ENCODE assay signal across 8 cellular contexts in the genomic region with DNA sequence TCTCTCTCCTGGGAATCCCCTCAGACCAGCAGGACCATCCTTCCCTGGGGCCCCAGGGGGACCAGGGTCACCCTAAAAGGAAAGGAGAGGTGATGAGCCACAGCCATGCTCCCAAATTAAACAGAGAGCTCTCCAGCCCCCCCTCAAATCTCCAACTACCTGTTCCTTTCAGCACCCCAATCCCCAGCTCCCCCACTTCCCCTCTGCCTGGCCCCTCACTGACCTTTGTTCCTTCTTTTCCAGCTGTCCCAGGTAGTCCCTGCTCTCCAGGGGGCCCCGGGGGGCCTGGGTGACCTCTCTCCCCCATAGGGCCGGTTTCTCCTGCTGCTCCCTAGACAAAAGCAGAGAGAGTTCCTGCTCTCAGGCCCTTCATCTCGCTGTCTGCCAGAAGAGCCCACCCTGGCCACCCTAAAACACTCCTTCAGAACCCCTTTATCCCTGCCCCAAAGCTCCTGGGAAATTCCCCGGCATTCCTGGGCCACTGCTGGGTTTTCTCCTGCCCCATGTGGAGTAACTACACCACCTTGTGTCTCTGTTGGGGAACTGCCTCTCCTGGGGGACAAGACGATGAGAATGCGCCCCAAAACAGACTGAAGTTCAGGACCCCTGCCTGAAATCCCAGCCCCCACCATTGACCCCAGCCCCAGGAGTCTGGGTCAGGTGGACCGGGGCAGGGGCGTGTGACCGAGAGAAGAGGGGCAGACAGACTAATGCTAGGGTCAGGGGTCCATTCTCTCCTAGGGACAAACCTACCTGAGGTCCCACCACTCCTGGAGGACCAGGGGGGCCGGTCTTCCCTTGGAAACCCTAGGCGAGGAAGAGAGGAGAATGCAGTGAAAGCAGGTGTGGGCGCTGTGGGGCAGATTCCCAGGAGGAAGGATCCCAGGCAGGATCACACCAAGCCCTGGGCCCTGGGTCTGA. TPM values are rescaled to one million over a fixed set of nuclear protein-coding genes. Genes with fewer than 3 reads are reported as not detected.
DNase-seq lines count a peak whose midpoint lies in the region; ATAC-seq, FAIRE-seq and TF ChIP-seq lines count a peak whose summit lies in the region.

No MANE protein-coding gene starts in this region.

- H3K27ac ChIP-seq in keratinocyte (ENCODE audit: control insufficient read depth, insufficient read depth, low read length) (no peak overlapping the region), gastrocnemius medialis (no peak overlapping the region)

- H3K27me3 ChIP-seq in keratinocyte (ENCODE audit: control insufficient read depth, extremely low read depth, insufficient read depth, low read length) (peaks cover 2% of the 10 kb centered on the region), gastrocnemius medialis (no peaks in the 10 kb centered on the region)

- no peak overlapping the region for H3K4me2 ChIP-seq in keratinocyte (ENCODE audit: control insufficient read depth, extremely low read depth, insufficient read depth, low read depth, low read length)

- no peak overlapping the region for H3K9ac ChIP-seq in keratinocyte (ENCODE audit: control insufficient read depth, extremely low read depth, insufficient read depth, low read length)

- no peaks in the 10 kb centered on the region for H4K20me1 ChIP-seq in keratinocyte (ENCODE audit: control insufficient read depth, extremely low read depth, insufficient read depth, low read length)

- dilution Hi-C loops in keratinocyte (cut with MboI; ENCODE audit: extremely low pct_ligation_motif_present, low sequenced_read_pairs) = no loop called here

- H3K4me3 ChIP-seq in AG04449 (ENCODE audit: low read depth, low read length) = no peak overlapping the region
- no peak overlapping the region for H3K4me3 ChIP-seq in WI38 (ENCODE audit: low read depth, low read length)
- no peak overlapping the region for H3K4me3 ChIP-seq in keratinocyte (ENCODE audit: control insufficient read depth in 2 of 3, extremely low read depth in 1 of 3, insufficient read depth in 2 of 3, low read depth in 1 of 3, low read length in 3 of 3)
- no peak overlapping the region for H3K4me3 ChIP-seq in gastrocnemius medialis

- H3K4me1 ChIP-seq in keratinocyte (ENCODE audit: control insufficient read depth, extremely low read depth, insufficient read depth, low read length) (no peaks in the 10 kb centered on the region), gastrocnemius medialis (no peaks in the 10 kb centered on the region)

- intact Hi-C loops in gastrocnemius medialis (cut with DNase I; ENCODE audit: low total_unique reads) = no loop called here

- H3K36me3 ChIP-seq in keratinocyte (ENCODE audit: control insufficient read depth in 2 of 2, extremely low read depth in 1 of 2, insufficient read depth in 2 of 2, low read length in 2 of 2) (no peaks in the 10 kb centered on the region), gastrocnemius medialis (no peaks in the 10 kb centered on the region)

- ATAC-seq in HG02678 (IDR thresholded peaks at IDR 0.05; ENCODE audit: unreplicated experiment) = no peak
- ATAC-seq in GM21737 (IDR thresholded peaks at IDR 0.05; ENCODE audit: unreplicated experiment) = no peak
- ATAC-seq in gastrocnemius medialis = no peak

- no peaks in the 10 kb centered on the region for H3K79me2 ChIP-seq in keratinocyte (ENCODE audit: control insufficient read depth, insufficient read depth, low read length)

- no peak for TF ChIP-seq POLR2A in H54 (IDR thresholded peaks at IDR 0.05; ENCODE audit: low read depth, low read length)
- TF ChIP-seq POLR2A in gastrocnemius medialis (IDR thresholded peaks at IDR 0.05) = no peak

- no peak overlapping the region for H2AFZ ChIP-seq in keratinocyte (ENCODE audit: control insufficient read depth, low read length)

- no peaks in the 10 kb centered on the region for H3K9me3 ChIP-seq in keratinocyte (ENCODE audit: control insufficient read depth, low read depth, low read length)
- H3K9me3 ChIP-seq in gastrocnemius medialis = no peaks in the 10 kb centered on the region

- no peaks in the 10 kb centered on the region for H3K9me1 ChIP-seq in keratinocyte (ENCODE audit: control insufficient read depth, extremely low read depth, insufficient read depth, low read length)

- in situ Hi-C loops in gastrocnemius medialis (cut with MboI; ENCODE audit: low sequenced_read_pairs in 4 of 4) = no loop called here

- POLR2A ChIA-PET in AG04449 (lab: Yijun Ruan, JAX) = no interaction called here

- FAIRE-seq in H54 (lab: Jason Lieb, UNC) = no peak
- peak; percentile 51 for FAIRE-seq in keratinocyte (lab: Jason Lieb, UNC)

- DNase-seq in AG04449 (ENCODE audit: low read depth, low spot score) (no peak), H54 (ENCODE audit: insufficient read length, low spot score) (peak; percentile 84), keratinocyte (ENCODE audit: low read depth, low spot score) (no peak), DMS153 (lab: John Stamatoyannopoulos, UW) (no peak), gastrocnemius medialis (no peak)

- CTCF ChIA-PET in AG04449 (lab: Yijun Ruan, JAX) = interaction anchor here (0.6 to 5.1 kb wide), 18 partner anchors 9 to 305 kb away, joined by 3 to 44 read pairs (median 6); a partner anchor contains a TSS

- peak; percentile 67 for TF ChIP-seq CTCF in AG04449 (IDR thresholded peaks at IDR 0.05; ENCODE audit: insufficient read depth, low read length, missing control alignments)
- TF ChIP-seq CTCF in WI38 (IDR thresholded peaks at IDR 0.05; ENCODE audit: low read depth, low read length) = peak; percentile 79
- peak; percentile 77 to 87 (median 80) for TF ChIP-seq CTCF in keratinocyte (optimal IDR thresholded peaks at IDR 0.05 in 1 of 3, IDR thresholded peaks at IDR 0.05 in 1 of 3, conservative IDR thresholded peaks at IDR 0.05 in 1 of 3; ENCODE audit: extremely low read depth in 1 of 3, insufficient read depth in 2 of 3, low read length in 3 of 3)
- peak in 2 of 5 experiments; percentile 31 to 44 for TF ChIP-seq CTCF in gastrocnemius medialis (IDR thresholded peaks at IDR 0.05 in 4 of 5, conservative IDR thresholded peaks at IDR 0.05 in 1 of 5)

RNA-seq across cellular contexts. Expression of a gene that starts 19.7 kb away (rescaled TPM):
- polyA plus RNA-seq in keratinocyte = 0.06 to 0.18 TPM (median 0.08 TPM) in 3 replicates
- 0.15 TPM for polyA plus RNA-seq in keratinocyte (2011; ENCODE audit: low read depth)
- polyA plus RNA-seq in keratinocyte (2011; cell fraction: cytosol; rRNA removed) = 0.04 and 0.05 TPM in 2 replicates
- polyA plus RNA-seq in keratinocyte (2011; cell fraction: nucleus; rRNA removed) = 0.83 and 0.93 TPM in 2 replicates
- polyA plus RNA-seq in keratinocyte (2012; ENCODE audit: low replicate concordance) = 0.09 and 0.38 TPM in 2 replicates
- 0.29 TPM in 1 of 3 replicates, not detected in the others for polyA minus RNA-seq in keratinocyte
- polyA minus RNA-seq in keratinocyte (2011; cell fraction: cytosol; rRNA and poly(A)+ RNA removed) = not detected
- 0.63 TPM in 1 of 2 replicates, not detected in the other for polyA minus RNA-seq in keratinocyte (2011; cell fraction: nucleus; rRNA and poly(A)+ RNA removed)
- total RNA-seq in gastrocnemius medialis = under 1 TPM; 0.31 to 0.92 (median 0.47) TPM

RNA-seq across cellular contexts. Expression of a gene that starts 27.9 kb away (rescaled TPM):
- polyA plus RNA-seq in keratinocyte = 23.2 to 32.4 TPM (median 25.7 TPM) in 3 replicates
- polyA plus RNA-seq in keratinocyte (2011; ENCODE audit: low read depth) = 4.9 TPM
- polyA plus RNA-seq in keratinocyte (2011; cell fraction: cytosol; rRNA removed) = 14.6 and 15.3 TPM in 2 replicates
- 62.1 and 65.8 TPM in 2 replicates for polyA plus RNA-seq in keratinocyte (2011; cell fraction: nucleus; rRNA removed)
- polyA plus RNA-seq in keratinocyte (2012; ENCODE audit: low replicate concordance) = 22.3 and 24.5 TPM in 2 replicates
- polyA minus RNA-seq in keratinocyte = 30.8 to 33.3 TPM (median 32.9 TPM) in 3 replicates
- 16.5 TPM for polyA minus RNA-seq in keratinocyte (2011; cell fraction: cytosol; rRNA and poly(A)+ RNA removed)
- polyA minus RNA-seq in keratinocyte (2011; cell fraction: nucleus; rRNA and poly(A)+ RNA removed) = 17.1 and 19.2 TPM in 2 replicates
- 10 to 100 TPM; 20.8 to 38.4 (median 24.6) TPM for total RNA-seq in gastrocnemius medialis

RNA-seq across cellular contexts. Expression of a gene that starts 28.1 kb away (rescaled TPM):
- 47.6 to 68.6 TPM (median 54.0 TPM) in 3 replicates for polyA plus RNA-seq in keratinocyte
- 23.5 TPM for polyA plus RNA-seq in keratinocyte (2011; ENCODE audit: low read depth)
- 28.0 and 32.5 TPM in 2 replicates for polyA plus RNA-seq in keratinocyte (2011; cell fraction: cytosol; rRNA removed)
- 126 and 135 TPM in 2 replicates for polyA plus RNA-seq in keratinocyte (2011; cell fraction: nucleus; rRNA removed)
- 48.9 and 98.3 TPM in 2 replicates for polyA plus RNA-seq in keratinocyte (2012; ENCODE audit: low replicate concordance)
- polyA minus RNA-seq in keratinocyte = 36.1 to 86.7 TPM (median 50.6 TPM) in 3 replicates
- 17.3 TPM for polyA minus RNA-seq in keratinocyte (2011; cell fraction: cytosol; rRNA and poly(A)+ RNA removed)
- 40.8 and 62.0 TPM in 2 replicates for polyA minus RNA-seq in keratinocyte (2011; cell fraction: nucleus; rRNA and poly(A)+ RNA removed)
- total RNA-seq in gastrocnemius medialis = 10 to 100 TPM; 21.9 to 45.4 (median 26.2) TPM

RNA-seq across cellular contexts. Expression of a gene that starts 31.9 kb away (rescaled TPM):
- polyA plus RNA-seq in keratinocyte = 18.6 to 22.1 TPM (median 20.7 TPM) in 3 replicates
- 5.3 TPM for polyA plus RNA-seq in keratinocyte (2011; ENCODE audit: low read depth)
- 13.2 and 24.1 TPM in 2 replicates for polyA plus RNA-seq in keratinocyte (2011; cell fraction: cytosol; rRNA removed)
- polyA plus RNA-seq in keratinocyte (2011; cell fraction: nucleus; rRNA removed) = 13.4 and 14.7 TPM in 2 replicates
- 13.9 and 18.3 TPM in 2 replicates for polyA plus RNA-seq in keratinocyte (2012; ENCODE audit: low replicate concordance)
- 8.5 to 13.3 TPM (median 12.3 TPM) in 3 replicates for polyA minus RNA-seq in keratinocyte
- 12.5 TPM for polyA minus RNA-seq in keratinocyte (2011; cell fraction: cytosol; rRNA and poly(A)+ RNA removed)
- polyA minus RNA-seq in keratinocyte (2011; cell fraction: nucleus; rRNA and poly(A)+ RNA removed) = 2.0 and 3.7 TPM in 2 replicates
- 10 to 100 TPM in 3 of 4 donors, 1 to 10 TPM in 1; 7.9 to 28.3 (median 14.3) TPM for total RNA-seq in gastrocnemius medialis

RNA-seq across cellular contexts. Expression of a gene that starts 35.7 kb away (rescaled TPM):
- polyA plus RNA-seq in keratinocyte = 20.3 to 28.3 TPM (median 23.0 TPM) in 3 replicates
- 5.3 TPM for polyA plus RNA-seq in keratinocyte (2011; ENCODE audit: low read depth)
- 15.0 and 20.2 TPM in 2 replicates for polyA plus RNA-seq in keratinocyte (2011; cell fraction: cytosol; rRNA removed)
- 34.1 and 40.8 TPM in 2 replicates for polyA plus RNA-seq in keratinocyte (2011; cell fraction: nucleus; rRNA removed)
- 22.6 and 32.8 TPM in 2 replicates for polyA plus RNA-seq in keratinocyte (2012; ENCODE audit: low replicate concordance)
- polyA minus RNA-seq in keratinocyte = 12.8 to 30.2 TPM (median 20.1 TPM) in 3 replicates
- polyA minus RNA-seq in keratinocyte (2011; cell fraction: cytosol; rRNA and poly(A)+ RNA removed) = 16.5 TPM
- polyA minus RNA-seq in keratinocyte (2011; cell fraction: nucleus; rRNA and poly(A)+ RNA removed) = 5.1 and 5.7 TPM in 2 replicates
- total RNA-seq in gastrocnemius medialis = 10 to 100 TPM in 3 of 4 donors, 1 to 10 TPM in 1; 7.4 to 16.3 (median 12.1) TPM
